In genomic region chr12:106282457-106283097, GRCh38 we compare ENCODE assay signal across 1 cellular context.
TF ChIP-seq lines count a peak whose summit lies in the region.

No MANE protein-coding gene starts in this region.

TF ChIP-seq in GM12878, 131 proteins besides CTCF, POLR2A, EP300 and RAD21 (continued from another document):
- TF ChIP-seq EED (IDR thresholded peaks at IDR 0.05; ENCODE audit: low read depth) = no peak
- TF ChIP-seq BHLHE40 (IDR thresholded peaks at IDR 0.05; ENCODE audit: borderline replicate concordance in 1 of 2, low read depth in 2 of 2, low read length in 1 of 2) = no peak
- TF ChIP-seq STAT1 (conservative IDR thresholded peaks at IDR 0.05) = no peak
- TF ChIP-seq KAT2A (conservative IDR thresholded peaks at IDR 0.05; ENCODE audit: control insufficient read depth, low read depth, low read length) = no peak
- TF ChIP-seq RBBP5 (conservative IDR thresholded peaks at IDR 0.05) = no peak
- no peak for TF ChIP-seq SIN3A (IDR thresholded peaks at IDR 0.05; ENCODE audit: low read depth, low read length)
- no peak for TF ChIP-seq HDAC2 (IDR thresholded peaks at IDR 0.05)
- no peak for TF ChIP-seq ZNF592 (IDR thresholded peaks at IDR 0.05)
- no peak for TF ChIP-seq TARDBP (IDR thresholded peaks at IDR 0.05; ENCODE audit: borderline replicate concordance)
- TF ChIP-seq SRF (IDR thresholded peaks at IDR 0.05; ENCODE audit: low read depth in 2 of 2, low read length in 2 of 2) = no peak
- no peak for TF ChIP-seq PML (IDR thresholded peaks at IDR 0.05; ENCODE audit: low read length)
- peak; percentile 87; the same call in 1 of the 2 replicates for TF ChIP-seq SMC3 (IDR thresholded peaks at IDR 0.05; ENCODE audit: borderline replicate concordance, low read length)
- no peak for TF ChIP-seq RB1 (IDR thresholded peaks at IDR 0.05; ENCODE audit: borderline replicate concordance)
- no peak for TF ChIP-seq HDGF (IDR thresholded peaks at IDR 0.05)
- no peak for TF ChIP-seq ZBTB33 (IDR thresholded peaks at IDR 0.05)
